In the genomic region with DNA sequence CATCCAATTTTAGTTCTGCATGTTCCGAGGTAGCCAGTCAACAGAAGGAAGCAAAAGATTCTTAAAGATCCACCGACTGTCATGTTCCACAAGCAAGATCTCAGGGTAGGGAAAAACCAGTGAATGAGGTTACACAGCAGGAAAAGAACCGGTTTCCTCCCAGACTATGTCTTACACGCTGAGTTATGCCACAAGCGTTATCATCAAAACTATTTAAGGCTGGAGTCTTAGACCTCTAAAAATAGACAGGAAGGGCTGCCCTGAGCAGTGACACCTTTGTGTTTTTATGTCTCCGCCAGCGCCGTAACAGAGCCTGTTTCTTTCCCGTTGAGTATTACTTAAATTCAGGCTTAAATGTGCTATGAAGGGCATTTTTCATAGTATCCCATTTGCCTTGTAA, we compare ENCODE assay signal across 17 cellular contexts. TPM values are rescaled to one million over a fixed set of nuclear protein-coding genes. Genes with fewer than 3 reads are reported as not detected.
DNase-seq lines count a peak whose midpoint lies in the region; ATAC-seq and TF ChIP-seq lines count a peak whose summit lies in the region.
"Had no signal": no experiment of that assay in that cellular context is flagged by ENCODE, and none has a peak within 500 bp of the region (broad histone marks: within the 10 kb centered on the region; RNA-seq: fewer than 3 reads in every experiment).

No MANE protein-coding gene starts in this region.

- ATAC-seq in stimulated activated naive CD8-positive, alpha-beta T cell treated with anti-CD3 and anti-CD28 coated beads, Interleukin-15, amount 100 ng/mL, for 72 hours: no peak
- ATAC-seq in HG03039 (IDR thresholded peaks at IDR 0.05; ENCODE audit: unreplicated experiment): no peak
- no peak for ATAC-seq in HG03280 (IDR thresholded peaks at IDR 0.05; ENCODE audit: unreplicated experiment)

- H3K9me3 ChIP-seq in prostate gland: no peaks in the 10 kb centered on the region
- H3K9me3 ChIP-seq in vagina: no peaks in the 10 kb centered on the region
- H3K9me3 ChIP-seq: BE2C, upper lobe of left lung had no signal

- no peaks in the 10 kb centered on the region for H3K9me3 Mint-ChIP-seq in T-helper 2 cell treated with Interferon-gamma antibody and Interleukin-4, amounts not matched to agents 5 μg/mL and 100 μg/mL, for 36 hours
- H3K9me3 Mint-ChIP-seq in stimulated activated naive CD8-positive, alpha-beta T cell treated with anti-CD3 and anti-CD28 coated beads, Interleukin-15, amount 100 ng/mL, for 72 hours: no peaks in the 10 kb centered on the region
- H3K9me3 Mint-ChIP-seq: activated naive CD4-positive, alpha-beta T cell treated with anti-CD3 and anti-CD28 coated beads, Interleukin-2, amount 10 ng/mL, durations not matched to agents 7 days and 5 days had no signal

- 22% methylated on average over 9 of the region's 9 CpGs for WGBS in prostate gland

- TF ChIP-seq POLR2A in prostate gland (IDR thresholded peaks at IDR 0.05) (no peak), vagina (IDR thresholded peaks at IDR 0.05) (no peak)

- H3K27me3 ChIP-seq in prostate gland (replicated peaks; ENCODE audit: insufficient read depth): no peaks in the 10 kb centered on the region
- H3K27me3 ChIP-seq in vagina: no peaks in the 10 kb centered on the region
- H3K27me3 ChIP-seq: BE2C had no signal

- no peaks in the 10 kb centered on the region for H3K36me3 Mint-ChIP-seq in T-helper 2 cell treated with Interferon-gamma antibody and Interleukin-4, amounts not matched to agents 5 μg/mL and 100 μg/mL, for 36 hours (ENCODE audit: low read depth)
- H3K36me3 Mint-ChIP-seq: activated naive CD4-positive, alpha-beta T cell treated with anti-CD3 and anti-CD28 coated beads, Interleukin-2, amount 10 ng/mL, durations not matched to agents 7 days and 5 days had no signal

- H3K27ac ChIP-seq in prostate gland: peak overlapping the region; percentile 16 to 38
- no peak overlapping the region for H3K27ac ChIP-seq in vagina
- H3K27ac ChIP-seq: upper lobe of left lung had no signal

- intact Hi-C loops in prostate gland (cut with DNase I) (no loop called here), vagina (cut with DNase I) (no loop called here)

- peak; percentile 4 for DNase-seq in EH (ENCODE audit: low read depth)
- DNase-seq in T-helper 2 cell treated with Interferon-gamma antibody and Interleukin-4, amounts not matched to agents 5 μg/mL and 100 μg/mL, for 36 hours (ENCODE audit: low spot score): no peak
- peak; percentile 47 for DNase-seq in fibroblast of pulmonary artery (ENCODE audit: low read depth)
- no peak for DNase-seq in prostate gland (ENCODE audit: low spot score)
- no peak for DNase-seq in stimulated activated naive CD8-positive, alpha-beta T cell treated with anti-CD3 and anti-CD28 coated beads, Interleukin-15, amount 100 ng/mL, for 72 hours
- no peak for DNase-seq in vagina (ENCODE audit: extremely low spot score in 2 of 2)
- DNase-seq: activated CD8-positive, alpha-beta memory T cell treated with anti-CD3 and anti-CD28 coated beads, Interleukin-2, amount 50 U/mL, for 48 hours; activated naive CD4-positive, alpha-beta T cell treated with anti-CD3 and anti-CD28 coated beads, Interleukin-2, amount 10 ng/mL, durations not matched to agents 7 days and 5 days; BE2C; DMS53; NCI-H2107; NCI-H748 treated with DMSO at 0.1 percent for 48 hours; retina; stimulated activated CD4-positive, alpha-beta T cell treated with anti-CD3 and anti-CD28 coated beads, Interleukin-4, amount 100 ng/mL, for 1 hour; upper lobe of left lung had no signal

- H3K4me1 ChIP-seq in prostate gland (replicated peaks): peaks cover 29% of the 10 kb centered on the region
- peaks cover 29% of the 10 kb centered on the region for H3K4me1 ChIP-seq in vagina

- H3K4me3 ChIP-seq in fibroblast of pulmonary artery (replicated peaks; ENCODE audit: low read depth, low read length): no peak overlapping the region
- no peak overlapping the region for H3K4me3 ChIP-seq in prostate gland
- H3K4me3 ChIP-seq in vagina: no peak overlapping the region
- H3K4me3 ChIP-seq: upper lobe of left lung had no signal

- peaks cover 47% of the 10 kb centered on the region for H3K27me3 Mint-ChIP-seq in T-helper 2 cell treated with Interferon-gamma antibody and Interleukin-4, amounts not matched to agents 5 μg/mL and 100 μg/mL, for 36 hours (ENCODE audit: low read depth)
- peaks cover 41% of the 10 kb centered on the region for H3K27me3 Mint-ChIP-seq in stimulated activated naive CD8-positive, alpha-beta T cell treated with anti-CD3 and anti-CD28 coated beads, Interleukin-15, amount 100 ng/mL, for 72 hours

- TF ChIP-seq CTCF in fibroblast of pulmonary artery (IDR thresholded peaks at IDR 0.05; ENCODE audit: low read length, missing control alignments): no peak
- no peak for TF ChIP-seq CTCF in prostate gland (IDR thresholded peaks at IDR 0.05)
- TF ChIP-seq CTCF in vagina (IDR thresholded peaks at IDR 0.05): no peak

- H3K27ac Mint-ChIP-seq in T-helper 2 cell treated with Interferon-gamma antibody and Interleukin-4, amounts not matched to agents 5 μg/mL and 100 μg/mL, for 36 hours: no peak overlapping the region
- H3K27ac Mint-ChIP-seq in stimulated activated naive CD8-positive, alpha-beta T cell treated with anti-CD3 and anti-CD28 coated beads, Interleukin-15, amount 100 ng/mL, for 72 hours: no peak overlapping the region
- H3K27ac Mint-ChIP-seq: activated naive CD4-positive, alpha-beta T cell treated with anti-CD3 and anti-CD28 coated beads, Interleukin-2, amount 10 ng/mL, durations not matched to agents 7 days and 5 days had no signal

- H3K4me1 Mint-ChIP-seq in T-helper 2 cell treated with Interferon-gamma antibody and Interleukin-4, amounts not matched to agents 5 μg/mL and 100 μg/mL, for 36 hours (ENCODE audit: low read depth): peaks cover 10% of the 10 kb centered on the region
- H3K4me1 Mint-ChIP-seq in stimulated activated naive CD8-positive, alpha-beta T cell treated with anti-CD3 and anti-CD28 coated beads, Interleukin-15, amount 100 ng/mL, for 72 hours: peaks cover 34% of the 10 kb centered on the region

- H3K36me3 ChIP-seq in prostate gland (peaks cover 0 to 4% of the 10 kb centered on the region in 2 donors), vagina (no peaks in the 10 kb centered on the region)
- H3K36me3 ChIP-seq: BE2C had no signal

- peak overlapping the region; percentile 1 for H3K4me3 Mint-ChIP-seq in T-helper 2 cell treated with Interferon-gamma antibody and Interleukin-4, amounts not matched to agents 5 μg/mL and 100 μg/mL, for 36 hours
- no peak overlapping the region for H3K4me3 Mint-ChIP-seq in stimulated activated naive CD8-positive, alpha-beta T cell treated with anti-CD3 and anti-CD28 coated beads, Interleukin-15, amount 100 ng/mL, for 72 hours
- H3K4me3 Mint-ChIP-seq: activated naive CD4-positive, alpha-beta T cell treated with anti-CD3 and anti-CD28 coated beads, Interleukin-2, amount 10 ng/mL, durations not matched to agents 7 days and 5 days had no signal

RNA-seq across cellular contexts. Expression of gene PROSER2, which starts 48.3 kb away (rescaled TPM):
- total RNA-seq in prostate gland (10 to 100 TPM; 24.7 to 39.9 TPM), vagina (8.1 TPM)

Comparison
In these comparisons a context has a peak if more than half of its experiments do, and no peak if none do; other contexts are left out.
1. DNase-seq: peak in EH (single experiment) and fibroblast of pulmonary artery (single experiment); none in T-helper 2 cell treated with Interferon-gamma antibody and Interleukin-4, amounts not matched to agents 5 μg/mL and 100 μg/mL, for 36 hours (single experiment), prostate gland (single experiment), stimulated activated naive CD8-positive, alpha-beta T cell treated with anti-CD3 and anti-CD28 coated beads, Interleukin-15, amount 100 ng/mL, for 72 hours (0 of 2) and vagina (0 of 2).